Comparison of ENCODE assay signal across 16 cellular contexts in genomic region chr15:65904301-65904700, GRCh38. TPM values are rescaled to one million over a fixed set of nuclear protein-coding genes. Genes with fewer than 3 reads are reported as not detected.
A peak's percentile ranks its signal among the peaks of the same experiment; 100 is the strongest.
DNase-seq lines count a peak whose midpoint lies in the region; ATAC-seq, FAIRE-seq and TF ChIP-seq lines count a peak whose summit lies in the region.
"Had no signal": no experiment of that assay in that cellular context is flagged by ENCODE, and none has a peak within 500 bp of the region (broad histone marks: within the 10 kb centered on the region; RNA-seq: fewer than 3 reads in every experiment).

No MANE protein-coding gene starts in this region.

- BruUV-seq in MCF 10A (replicated peaks; lab: Mats Ljungman, UMichigan): no TSS peak
- no TSS peak for BruUV-seq in GM12878 (replicated peaks; lab: Mats Ljungman, UMichigan)

- POLR2A ChIA-PET in MCF 10A (lab: Yijun Ruan, JAX) (no interaction called here), GM12878 (lab: Charles Lee) (interaction anchor here (1.0 to 2.5 kb wide), 6 partner anchors 9 to 35 kb away, joined by 3 to 23 read pairs (median 6); partner anchors contain the start of gene RAB11A)
- POLR2A ChIA-PET in naive thymus-derived CD4-positive, alpha-beta T cell (lab: Charles Lee): no interaction called here

- H4K20me1 ChIP-seq in GM12878 (ENCODE audit: control insufficient read depth, insufficient read depth): no peaks in the 10 kb centered on the region

- no peak overlapping the region for H2AFZ ChIP-seq in GM12878 (ENCODE audit: control insufficient read depth, low read depth, low read length)

- H3K27me3 Mint-ChIP-seq in MCF 10A (ENCODE audit: insufficient read depth, unreplicated experiment): no peaks in the 10 kb centered on the region
- no peaks in the 10 kb centered on the region for H3K27me3 Mint-ChIP-seq in type B pancreatic cell
- H3K27me3 Mint-ChIP-seq in naive thymus-derived CD4-positive, alpha-beta T cell: no peaks in the 10 kb centered on the region

- peaks cover 34% of the 10 kb centered on the region for H3K36me3 Mint-ChIP-seq in MCF 10A (ENCODE audit: insufficient read depth, unreplicated experiment)
- H3K36me3 Mint-ChIP-seq in type B pancreatic cell: peaks cover 29% of the 10 kb centered on the region
- peaks cover 10 to 59% (median 34%) of the 10 kb centered on the region in 5 donors for H3K36me3 Mint-ChIP-seq in naive thymus-derived CD4-positive, alpha-beta T cell

- TF ChIP-seq EP300 in GM12878 (IDR thresholded peaks at IDR 0.05; ENCODE audit: borderline replicate concordance in 1 of 2, control insufficient read depth in 1 of 2, low read depth in 2 of 2, low read length in 2 of 2): no peak

- H3K4me1 ChIP-seq in breast epithelium (no peaks in the 10 kb centered on the region), GM12878 (ENCODE audit: control insufficient read depth, insufficient read depth, low read length) (peaks cover 27% of the 10 kb centered on the region), prostate gland (replicated peaks) (no peaks in the 10 kb centered on the region)
- H3K4me1 ChIP-seq in naive thymus-derived CD4-positive, alpha-beta T cell (ENCODE audit: control insufficient read depth in 2 of 2, insufficient read depth in 2 of 2, low read length in 2 of 2): no peaks in the 10 kb centered on the region

- no peak for ATAC-seq in GM12878
- ATAC-seq in naive thymus-derived CD4-positive, alpha-beta T cell: no peak
- ATAC-seq: HCT116 had no signal

- H3K79me2 ChIP-seq in GM12878 (ENCODE audit: control insufficient read depth, insufficient read depth, low read length): no peaks in the 10 kb centered on the region

- H3K27ac ChIP-seq in breast epithelium (peak overlapping the region; percentile 19 to 29), GM12878 (ENCODE audit: control insufficient read depth, insufficient read depth) (peak overlapping the region; percentile 35), prostate gland (no peak overlapping the region)
- H3K27ac ChIP-seq in naive thymus-derived CD4-positive, alpha-beta T cell (ENCODE audit: low read depth, low read length): no peak overlapping the region
- H3K27ac ChIP-seq: KMS-11 had no signal

- TF ChIP-seq RAD21 in GM12878 (IDR thresholded peaks at IDR 0.05; ENCODE audit: insufficient read depth, low read depth, low read length): no peak

- no peaks in the 10 kb centered on the region for H3K9me3 ChIP-seq in breast epithelium
- no peaks in the 10 kb centered on the region for H3K9me3 ChIP-seq in GM12878 (replicated peaks; ENCODE audit: control insufficient read depth, insufficient read depth, low read length)
- H3K9me3 ChIP-seq in prostate gland: no peaks in the 10 kb centered on the region
- H3K9me3 ChIP-seq in naive thymus-derived CD4-positive, alpha-beta T cell (ENCODE audit: control insufficient read depth in 2 of 3, low read length in 3 of 3): no peaks in the 10 kb centered on the region

- peaks cover 15% of the 10 kb centered on the region for H3K4me1 Mint-ChIP-seq in MCF 10A (ENCODE audit: insufficient read depth, unreplicated experiment)
- H3K4me1 Mint-ChIP-seq in type B pancreatic cell (ENCODE audit: unreplicated experiment): peaks cover 40% of the 10 kb centered on the region
- peaks cover 0 to 37% (median 4%) of the 10 kb centered on the region in 7 donors for H3K4me1 Mint-ChIP-seq in naive thymus-derived CD4-positive, alpha-beta T cell

- intact Hi-C loops in breast epithelium (cut with DNase I; ENCODE audit: low total_unique reads) (no loop called here), MCF 10A (cut with micrococcal nuclease) (no loop called here), GM12878 (cut with micrococcal nuclease; ENCODE audit: unreplicated experiment) (no loop called here), prostate gland (cut with DNase I) (no loop called here)
- intact Hi-C loops in naive thymus-derived CD4-positive, alpha-beta T cell (cut with micrococcal nuclease): no loop called here

- H3K4me3 Mint-ChIP-seq in MCF 10A (ENCODE audit: unreplicated experiment) (no peak overlapping the region), type B pancreatic cell (no peak overlapping the region)
- H3K4me3 Mint-ChIP-seq in naive thymus-derived CD4-positive, alpha-beta T cell: no peak overlapping the region

- RAD21 ChIA-PET in GM12878 (lab: Charles Lee; ENCODE audit: unreplicated experiment): interaction anchor here (0.7 to 3.8 kb wide), 8 partner anchors 9 to 383 kb away, joined by 4 to 57 read pairs (median 6); partner anchors contain the start of gene RAB11A

- no peak overlapping the region for H3K9ac ChIP-seq in GM12878 (ENCODE audit: control insufficient read depth, insufficient read depth, low read length)
- H3K9ac ChIP-seq: KMS-11 had no signal

- H3K9me3 Mint-ChIP-seq in MCF 10A (ENCODE audit: unreplicated experiment): no peaks in the 10 kb centered on the region
- H3K9me3 Mint-ChIP-seq in type B pancreatic cell: no peaks in the 10 kb centered on the region
- H3K9me3 Mint-ChIP-seq in naive thymus-derived CD4-positive, alpha-beta T cell: peaks cover 0 to 2% (median 0%) of the 10 kb centered on the region in 11 donors

- CTCF ChIA-PET in MCF 10A (lab: Yijun Ruan, JAX): interaction anchor here (0.6 kb wide), 1 partner anchor 665 kb away, joined by 3 read pairs; no protein-coding TSS in a partner anchor
- CTCF ChIA-PET in GM12878 (lab: Yijun Ruan, JAX): interaction anchor here (0.9 to 3.2 kb wide), 13 partner anchors 10 to 267 kb away, joined by 3 to 30 read pairs (median 4); partner anchors contain the start of gene RAB11A
- CTCF ChIA-PET in naive thymus-derived CD4-positive, alpha-beta T cell (lab: Charles Lee): interaction anchor here (0.5 kb wide), 1 partner anchor 595 kb away, joined by 3 read pairs; no protein-coding TSS in a partner anchor

- in situ Hi-C loops in GM12878 (cut with MboI): no loop called here

- no peak overlapping the region for H3K27ac Mint-ChIP-seq in MCF 10A (ENCODE audit: low read depth, unreplicated experiment)
- peak overlapping the region; percentile 100 for H3K27ac Mint-ChIP-seq in type B pancreatic cell
- H3K27ac Mint-ChIP-seq in naive thymus-derived CD4-positive, alpha-beta T cell: no peak overlapping the region

- no peak overlapping the region for H3K4me3 ChIP-seq in breast epithelium
- H3K4me3 ChIP-seq in GM12878: no peak overlapping the region
- H3K4me3 ChIP-seq in fibroblast of villous mesenchyme (ENCODE audit: low read depth, low read length): no peak overlapping the region
- no peak overlapping the region for H3K4me3 ChIP-seq in prostate gland
- no peak overlapping the region for H3K4me3 ChIP-seq in naive thymus-derived CD4-positive, alpha-beta T cell (ENCODE audit: low read length)

- TF ChIP-seq CTCF in breast epithelium (IDR thresholded peaks at IDR 0.05) (no peak), MCF 10A (IDR thresholded peaks at IDR 0.05; ENCODE audit: unreplicated experiment) (no peak), GM12878 (IDR thresholded peaks at IDR 0.05 in 2 of 3, conservative IDR thresholded peaks at IDR 0.05 in 1 of 3; ENCODE audit: control insufficient read depth in 2 of 3, extremely low read depth in 1 of 3, insufficient read depth in 1 of 3, low read depth in 3 of 3, low read length in 3 of 3) (no peak), fibroblast of villous mesenchyme (IDR thresholded peaks at IDR 0.05; ENCODE audit: insufficient read depth, low read depth, low read length) (no peak), type B pancreatic cell (conservative IDR thresholded peaks at IDR 0.05) (no peak), prostate gland (IDR thresholded peaks at IDR 0.05) (no peak)

- no peak for FAIRE-seq in GM12878 (lab: Jason Lieb, UNC)

- H3K27me3 ChIP-seq in breast epithelium (no peaks in the 10 kb centered on the region), GM12878 (replicated peaks in 1 of 2; ENCODE audit: control insufficient read depth in 2 of 2, insufficient read depth in 2 of 2, low read length in 1 of 2) (no peaks in the 10 kb centered on the region), prostate gland (replicated peaks; ENCODE audit: insufficient read depth) (no peaks in the 10 kb centered on the region)
- H3K27me3 ChIP-seq in naive thymus-derived CD4-positive, alpha-beta T cell (ENCODE audit: control insufficient read depth in 2 of 2, insufficient read depth in 2 of 2, low read length in 2 of 2): no peaks in the 10 kb centered on the region

- 99% methylated on average over 4 of the region's 4 CpGs for WGBS in GM12878 (ENCODE audit: insufficient coverage, insufficient replicate concordance, low lambda C conversion rate, missing lambda C conversion rate)
- WGBS in prostate gland: 77% methylated on average over 4 of the region's 4 CpGs

- DNase-seq in breast epithelium (ENCODE audit: low spot score in 2 of 2): no peak
- no peak for DNase-seq in MCF 10A (ENCODE audit: unreplicated experiment)
- no peak for DNase-seq in GM12878 (ENCODE audit: low read depth, low spot score)
- peak; percentile 27 for DNase-seq in fibroblast of villous mesenchyme (ENCODE audit: low read depth)
- no peak for DNase-seq in type B pancreatic cell (ENCODE audit: extremely low spot score, unreplicated experiment)
- DNase-seq in AG08396 (ENCODE audit: low spot score): no peak
- DNase-seq in prostate gland (ENCODE audit: low spot score): no peak
- DNase-seq in naive thymus-derived CD4-positive, alpha-beta T cell: no peak
- DNase-seq: 8988T, Calu3, DMS79, MM.1S, NCI-H2029, NCI-H2171 treated with DMSO at 0.1 percent for 48 hours had no signal

- no peak for TF ChIP-seq POLR2A in breast epithelium (IDR thresholded peaks at IDR 0.05)
- TF ChIP-seq POLR2A in GM12878 (IDR thresholded peaks at IDR 0.05; ENCODE audit: low read depth, low read length): no peak
- TF ChIP-seq POLR2A in prostate gland (IDR thresholded peaks at IDR 0.05): no peak

- SMC1A ChIA-PET in GM12878 (lab: Charles Lee; ENCODE audit: uncharacterized antibody, unreplicated experiment): interaction anchor here (0.6 to 7.6 kb wide), 12 partner anchors 11 to 1881 kb away, joined by 3 to 70 read pairs (median 4); partner anchors contain the start of gene RAB11A

- no peaks in the 10 kb centered on the region for H3K36me3 ChIP-seq in breast epithelium
- peaks cover 2 to 24% of the 10 kb centered on the region in 2 experiments for H3K36me3 ChIP-seq in GM12878 (ENCODE audit: control insufficient read depth in 2 of 2, insufficient read depth in 2 of 2, low read length in 1 of 2)
- H3K36me3 ChIP-seq in prostate gland: peaks cover 0 to 3% of the 10 kb centered on the region in 2 donors
- peaks cover 0 to 56% (median 4%) of the 10 kb centered on the region in 3 experiments for H3K36me3 ChIP-seq in naive thymus-derived CD4-positive, alpha-beta T cell (ENCODE audit: control insufficient read depth in 2 of 3, insufficient read depth in 3 of 3, low read length in 3 of 3)

- H3K4me2 ChIP-seq in GM12878 (ENCODE audit: control insufficient read depth, insufficient read depth): no peak overlapping the region
- H3K4me2 ChIP-seq: KMS-11 had no signal

RNA-seq across cellular contexts. Expression of gene RAB11A, which starts 35.0 kb away (rescaled TPM):
- total RNA-seq in breast epithelium (100 to 1,000 TPM; 108 to 156 (median 147) TPM), MCF 10A (2022) (139 and 164 TPM in 2 replicates), GM12878 (2014; rRNA removed) (128 and 141 TPM in 2 replicates), GM12878 (2014; rRNA removed; fragmentation: Illumina TruSeq; extraction: Trizol) (148 and 152 TPM in 2 replicates), GM12878 (2021) (182 and 204 TPM in 2 replicates), fibroblast of villous mesenchyme (50.3 and 51.0 TPM in 2 replicates), type B pancreatic cell (ENCODE audit: low replicate concordance) (266 and 484 TPM in 2 replicates), prostate gland (100 to 1,000 TPM; 178 to 223 TPM)
- total RNA-seq in GM12878 (2013; cell fraction: nucleolus; rRNA removed): 70.8 and 70.9 TPM in 2 replicates
- polyA plus RNA-seq in GM12878 (2011; ENCODE audit: low read depth): 108 TPM
- polyA plus RNA-seq in GM12878 (2011; rRNA removed) (387 and 412 TPM in 2 replicates), GM12878 (2014; fragmentation: Illumina TruSeq; extraction: Trizol) (274 and 338 TPM in 2 replicates), GM12878 (2014; fragmentation: Nextera tagmentation; extraction: Ambion mirVana) (100 to 1,000 TPM; 155 to 179 TPM), GM12878 (2014; rRNA removed) (218 and 266 TPM in 2 replicates), GM12878 (2016; fragmentation: Nextera tagmentation; extraction: Ambion mirVana) (100 to 1,000 TPM; 275 to 291 TPM)
- polyA plus RNA-seq in GM12878 (2011; cell fraction: cytosol; rRNA removed): 245 and 314 TPM in 2 replicates
- polyA plus RNA-seq in GM12878 (2011; cell fraction: nucleus; rRNA removed): 170 and 179 TPM in 2 replicates
- polyA plus RNA-seq in GM12878 (2012): 175 and 233 TPM in 2 replicates
- polyA minus RNA-seq in GM12878 (2011; rRNA and poly(A)+ RNA removed): 143 and 310 TPM in 2 replicates
- polyA minus RNA-seq in GM12878 (2011; cell fraction: cytosol; rRNA and poly(A)+ RNA removed): 48.4 and 63.4 TPM in 2 replicates
- polyA minus RNA-seq in GM12878 (2011; cell fraction: nucleus; rRNA and poly(A)+ RNA removed): 14.7 and 27.4 TPM in 2 replicates
- total RNA-seq in naive thymus-derived CD4-positive, alpha-beta T cell: 100 to 1,000 TPM in 2 of 5 experiments, 10 to 100 TPM in 3; 80.9 to 201 (median 88.7) TPM
- 100 to 1,000 TPM; 213 to 224 TPM for polyA plus RNA-seq in naive thymus-derived CD4-positive, alpha-beta T cell

Comparison
In these comparisons a context has a peak if more than half of its experiments do, and no peak if none do; other contexts are left out.
1. H3K27ac ChIP-seq: peak in breast epithelium (2 of 2) and GM12878 (single experiment); none in prostate gland (0 of 2) and naive thymus-derived CD4-positive, alpha-beta T cell (single experiment).